In the genomic region with DNA sequence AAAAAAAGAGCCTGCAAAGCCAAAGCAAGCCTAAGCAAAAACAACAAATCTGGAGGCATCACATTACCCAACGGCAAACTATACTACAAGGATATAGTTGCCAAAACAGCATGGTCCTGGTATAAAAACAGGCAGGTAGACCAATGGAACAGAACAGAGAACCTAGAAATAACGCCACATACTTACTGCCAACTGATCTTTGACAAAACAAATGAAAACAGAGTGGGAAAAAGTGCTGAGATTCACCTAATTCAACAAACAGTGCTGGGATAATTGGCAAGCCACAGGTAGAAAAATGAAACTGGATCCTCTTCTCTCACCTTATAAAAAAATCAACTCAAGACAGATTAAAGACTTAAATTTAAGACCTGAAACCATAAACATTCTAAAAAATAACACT, we compare ENCODE assay signal across 1 cellular context.
TF ChIP-seq lines count a peak whose summit lies in the region.

No MANE protein-coding gene starts in this region.

TF ChIP-seq in HepG2, 621 proteins besides CTCF, POLR2A, EP300 and RAD21 (continued from another document):
- TF ChIP-seq, protein P1, sequence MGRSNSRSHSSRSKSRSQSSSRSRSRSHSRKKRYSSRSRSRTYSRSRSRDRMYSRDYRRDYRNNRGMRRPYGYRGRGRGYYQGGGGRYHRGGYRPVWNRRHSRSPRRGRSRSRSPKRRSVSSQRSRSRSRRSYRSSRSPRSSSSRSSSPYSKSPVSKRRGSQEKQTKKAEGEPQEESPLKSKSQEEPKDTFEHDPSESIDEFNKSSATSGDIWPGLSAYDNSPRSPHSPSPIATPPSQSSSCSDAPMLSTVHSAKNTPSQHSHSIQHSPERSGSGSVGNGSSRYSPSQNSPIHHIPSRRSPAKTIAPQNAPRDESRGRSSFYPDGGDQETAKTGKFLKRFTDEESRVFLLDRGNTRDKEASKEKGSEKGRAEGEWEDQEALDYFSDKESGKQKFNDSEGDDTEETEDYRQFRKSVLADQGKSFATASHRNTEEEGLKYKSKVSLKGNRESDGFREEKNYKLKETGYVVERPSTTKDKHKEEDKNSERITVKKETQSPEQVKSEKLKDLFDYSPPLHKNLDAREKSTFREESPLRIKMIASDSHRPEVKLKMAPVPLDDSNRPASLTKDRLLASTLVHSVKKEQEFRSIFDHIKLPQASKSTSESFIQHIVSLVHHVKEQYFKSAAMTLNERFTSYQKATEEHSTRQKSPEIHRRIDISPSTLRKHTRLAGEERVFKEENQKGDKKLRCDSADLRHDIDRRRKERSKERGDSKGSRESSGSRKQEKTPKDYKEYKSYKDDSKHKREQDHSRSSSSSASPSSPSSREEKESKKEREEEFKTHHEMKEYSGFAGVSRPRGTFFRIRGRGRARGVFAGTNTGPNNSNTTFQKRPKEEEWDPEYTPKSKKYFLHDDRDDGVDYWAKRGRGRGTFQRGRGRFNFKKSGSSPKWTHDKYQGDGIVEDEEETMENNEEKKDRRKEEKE (IDR thresholded peaks at IDR 0.05), result no peak
- TF ChIP-seq, protein P2, sequence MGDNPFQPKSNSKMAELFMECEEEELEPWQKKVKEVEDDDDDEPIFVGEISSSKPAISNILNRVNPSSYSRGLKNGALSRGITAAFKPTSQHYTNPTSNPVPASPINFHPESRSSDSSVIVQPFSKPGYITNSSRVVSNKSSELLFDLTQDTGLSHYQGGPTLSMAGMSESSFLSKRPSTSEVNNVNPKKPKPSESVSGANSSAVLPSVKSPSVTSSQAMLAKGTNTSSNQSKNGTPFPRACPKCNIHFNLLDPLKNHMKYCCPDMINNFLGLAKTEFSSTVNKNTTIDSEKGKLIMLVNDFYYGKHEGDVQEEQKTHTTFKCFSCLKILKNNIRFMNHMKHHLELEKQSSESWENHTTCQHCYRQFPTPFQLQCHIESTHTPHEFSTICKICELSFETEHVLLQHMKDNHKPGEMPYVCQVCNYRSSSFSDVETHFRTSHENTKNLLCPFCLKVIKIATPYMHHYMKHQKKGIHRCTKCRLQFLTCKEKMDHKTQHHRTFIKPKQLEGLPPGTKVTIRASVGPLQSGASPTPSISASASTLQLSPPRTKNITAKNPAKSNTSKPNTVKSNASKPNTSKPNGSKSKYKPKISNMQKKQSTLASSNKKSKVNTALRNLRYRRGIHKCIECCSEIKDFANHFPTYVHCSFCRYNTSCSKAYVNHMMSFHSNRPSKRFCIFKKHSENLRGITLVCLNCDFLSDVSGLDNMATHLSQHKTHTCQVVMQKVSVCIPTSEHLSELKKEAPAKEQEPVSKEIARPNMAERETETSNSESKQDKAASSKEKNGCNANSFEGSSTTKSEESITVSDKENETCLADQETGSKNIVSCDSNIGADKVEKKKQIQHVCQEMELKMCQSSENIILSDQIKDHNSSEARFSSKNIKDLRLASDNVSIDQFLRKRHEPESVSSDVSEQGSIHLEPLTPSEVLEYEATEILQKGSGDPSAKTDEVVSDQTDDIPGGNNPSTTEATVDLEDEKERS (CRISPR knock-in tag; IDR thresholded peaks at IDR 0.05), result no peak
- TF ChIP-seq ZNF251 (CRISPR knock-in tag; IDR thresholded peaks at IDR 0.05), result no peak
- TF ChIP-seq NFIC (IDR thresholded peaks at IDR 0.05; ENCODE audit: low read length), result no peak
- TF ChIP-seq, protein P3, sequence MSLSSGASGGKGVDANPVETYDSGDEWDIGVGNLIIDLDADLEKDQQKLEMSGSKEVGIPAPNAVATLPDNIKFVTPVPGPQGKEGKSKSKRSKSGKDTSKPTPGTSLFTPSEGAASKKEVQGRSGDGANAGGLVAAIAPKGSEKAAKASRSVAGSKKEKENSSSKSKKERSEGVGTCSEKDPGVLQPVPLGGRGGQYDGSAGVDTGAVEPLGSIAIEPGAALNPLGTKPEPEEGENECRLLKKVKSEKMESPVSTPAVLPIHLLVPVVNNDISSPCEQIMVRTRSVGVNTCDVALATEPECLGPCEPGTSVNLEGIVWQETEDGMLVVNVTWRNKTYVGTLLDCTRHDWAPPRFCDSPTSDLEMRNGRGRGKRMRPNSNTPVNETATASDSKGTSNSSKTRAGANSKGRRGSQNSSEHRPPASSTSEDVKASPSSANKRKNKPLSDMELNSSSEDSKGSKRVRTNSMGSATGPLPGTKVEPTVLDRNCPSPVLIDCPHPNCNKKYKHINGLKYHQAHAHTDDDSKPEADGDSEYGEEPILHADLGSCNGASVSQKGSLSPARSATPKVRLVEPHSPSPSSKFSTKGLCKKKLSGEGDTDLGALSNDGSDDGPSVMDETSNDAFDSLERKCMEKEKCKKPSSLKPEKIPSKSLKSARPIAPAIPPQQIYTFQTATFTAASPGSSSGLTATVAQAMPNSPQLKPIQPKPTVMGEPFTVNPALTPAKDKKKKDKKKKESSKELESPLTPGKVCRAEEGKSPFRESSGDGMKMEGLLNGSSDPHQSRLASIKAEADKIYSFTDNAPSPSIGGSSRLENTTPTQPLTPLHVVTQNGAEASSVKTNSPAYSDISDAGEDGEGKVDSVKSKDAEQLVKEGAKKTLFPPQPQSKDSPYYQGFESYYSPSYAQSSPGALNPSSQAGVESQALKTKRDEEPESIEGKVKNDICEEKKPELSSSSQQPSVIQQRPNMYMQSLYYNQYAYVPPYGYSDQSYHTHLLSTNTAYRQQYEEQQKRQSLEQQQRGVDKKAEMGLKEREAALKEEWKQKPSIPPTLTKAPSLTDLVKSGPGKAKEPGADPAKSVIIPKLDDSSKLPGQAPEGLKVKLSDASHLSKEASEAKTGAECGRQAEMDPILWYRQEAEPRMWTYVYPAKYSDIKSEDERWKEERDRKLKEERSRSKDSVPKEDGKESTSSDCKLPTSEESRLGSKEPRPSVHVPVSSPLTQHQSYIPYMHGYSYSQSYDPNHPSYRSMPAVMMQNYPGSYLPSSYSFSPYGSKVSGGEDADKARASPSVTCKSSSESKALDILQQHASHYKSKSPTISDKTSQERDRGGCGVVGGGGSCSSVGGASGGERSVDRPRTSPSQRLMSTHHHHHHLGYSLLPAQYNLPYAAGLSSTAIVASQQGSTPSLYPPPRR (CRISPR knock-in tag; IDR thresholded peaks at IDR 0.05; ENCODE audit: borderline replicate concordance), result no peak
- no peak for TF ChIP-seq ZMAT3 (CRISPR knock-in tag; conservative IDR thresholded peaks at IDR 0.05)
- no peak for TF ChIP-seq RORA (CRISPR knock-in tag; IDR thresholded peaks at IDR 0.05)
